9 cellular contexts compared by ENCODE assay signal in the genomic region with DNA sequence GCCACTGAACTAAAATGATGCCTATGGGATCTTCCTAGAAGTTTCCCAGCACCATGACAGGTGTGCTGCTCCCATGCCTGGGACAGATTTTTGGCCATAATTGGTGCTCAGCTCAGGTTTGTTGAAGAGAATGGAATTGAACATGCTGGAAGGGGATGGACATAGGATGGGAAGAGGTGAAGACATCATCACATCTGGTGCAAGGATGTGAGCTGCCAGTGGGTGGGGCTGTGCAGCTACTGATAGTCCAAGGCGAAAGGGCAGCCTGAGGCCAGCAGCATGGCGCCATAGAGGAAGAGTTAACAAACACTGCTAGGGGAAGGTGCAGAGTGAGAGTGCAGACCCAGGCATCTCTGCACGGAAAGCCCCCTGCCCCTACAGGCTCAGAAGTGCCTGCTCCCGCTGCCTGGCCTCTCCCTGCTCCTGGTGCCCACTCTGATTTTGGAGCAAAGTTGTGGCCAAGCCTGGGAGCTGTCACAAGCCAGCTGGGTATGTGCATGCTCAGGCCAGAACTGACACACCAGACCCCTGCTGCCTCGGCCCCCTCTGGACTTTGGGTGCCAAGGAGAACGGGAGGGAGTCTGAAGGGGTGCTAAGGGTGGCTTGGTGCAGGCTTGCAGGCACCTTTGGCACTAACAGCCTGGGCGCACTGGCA.
DNase-seq lines count a peak whose midpoint lies in the region; ATAC-seq, FAIRE-seq and TF ChIP-seq lines count a peak whose summit lies in the region.
"Had no signal": no experiment of that assay in that cellular context is flagged by ENCODE, and none has a peak within 500 bp of the region (broad histone marks: within the 10 kb centered on the region; RNA-seq: fewer than 3 reads in every experiment).

No MANE protein-coding gene starts in this region.

- H3K9ac ChIP-seq in GM12878 (ENCODE audit: control insufficient read depth, insufficient read depth, low read length): no peak overlapping the region

- peak; percentile 80 for ATAC-seq in GM12878

- H2AFZ ChIP-seq in GM12878 (ENCODE audit: control insufficient read depth, low read depth, low read length): no peak overlapping the region

- no peak overlapping the region for H3K4me2 ChIP-seq in GM12878 (ENCODE audit: control insufficient read depth, insufficient read depth)

- in situ Hi-C loops in GM12878 (cut with MboI): no loop called here

- H4K20me1 ChIP-seq in GM12878 (ENCODE audit: control insufficient read depth, insufficient read depth): no peaks in the 10 kb centered on the region

- RAD21 ChIA-PET in GM12878 (lab: Charles Lee; ENCODE audit: unreplicated experiment): no interaction called here

- FAIRE-seq in GM12878 (lab: Jason Lieb, UNC): no peak

- 7% methylated on average over 7 of the region's 7 CpGs for WGBS in GM12878 (ENCODE audit: insufficient coverage, insufficient replicate concordance, low lambda C conversion rate, missing lambda C conversion rate)

- no peak for TF ChIP-seq EP300 in GM12878 (IDR thresholded peaks at IDR 0.05; ENCODE audit: borderline replicate concordance in 1 of 2, control insufficient read depth in 1 of 2, low read depth in 2 of 2, low read length in 2 of 2)

- no peaks in the 10 kb centered on the region for H3K9me3 ChIP-seq in GM12878 (replicated peaks; ENCODE audit: control insufficient read depth, insufficient read depth, low read length)

- TF ChIP-seq CTCF in GM12878 (IDR thresholded peaks at IDR 0.05 in 2 of 3, conservative IDR thresholded peaks at IDR 0.05 in 1 of 3; ENCODE audit: control insufficient read depth in 2 of 3, extremely low read depth in 1 of 3, insufficient read depth in 1 of 3, low read depth in 3 of 3, low read length in 3 of 3): peak; percentile 45 to 54 (median 52); a peak in 5 of 6 replicates

- DNase-seq in D341Med (ENCODE audit: low spot score) (peak; percentile 78), HCEC 1CT (peak; percentile 50), NCI-H526 (lab: John Stamatoyannopoulos, UW) (peak; percentile 20 to 88), GM12878 (ENCODE audit: low read depth, low spot score) (no peak), kidney glomerular epithelial cell (lab: John Stamatoyannopoulos, UW) (peak; percentile 26), ureter (ENCODE audit: low spot score) (peak; percentile 77), NCI-H2171 (lab: John Stamatoyannopoulos, UW) (no peak)
- no peak for DNase-seq in activated CD4-positive, alpha-beta T cell treated with anti-CD3 and anti-CD28 coated beads for 1 hour
- DNase-seq: naive B cell had no signal

- H3K27me3 ChIP-seq in GM12878 (replicated peaks in 1 of 2; ENCODE audit: control insufficient read depth in 2 of 2, insufficient read depth in 2 of 2, low read length in 1 of 2): no peaks in the 10 kb centered on the region; a peak in 1 of 4 replicates

- SMC1A ChIA-PET in GM12878 (lab: Charles Lee; ENCODE audit: uncharacterized antibody, unreplicated experiment): interaction anchor here (0.6 kb wide), 1 partner anchor 336 kb away, joined by 4 read pairs; no protein-coding TSS in a partner anchor

- H3K4me3 ChIP-seq in GM12878: no peak overlapping the region

- no peaks in the 10 kb centered on the region for H3K79me2 ChIP-seq in GM12878 (ENCODE audit: control insufficient read depth, insufficient read depth, low read length)

- POLR2A ChIA-PET in GM12878 (lab: Charles Lee): no interaction called here

- H3K36me3 ChIP-seq in GM12878 (ENCODE audit: control insufficient read depth in 2 of 2, insufficient read depth in 2 of 2, low read length in 1 of 2): no peaks in the 10 kb centered on the region

- no peaks in the 10 kb centered on the region for H3K4me1 ChIP-seq in GM12878 (ENCODE audit: control insufficient read depth, insufficient read depth, low read length)

- BruUV-seq in GM12878 (replicated peaks; lab: Mats Ljungman, UMichigan): no TSS peak

- no peak overlapping the region for H3K27ac ChIP-seq in GM12878 (ENCODE audit: control insufficient read depth, insufficient read depth)

- peak; percentile 53 for TF ChIP-seq RAD21 in GM12878 (IDR thresholded peaks at IDR 0.05; ENCODE audit: insufficient read depth, low read depth, low read length)

- intact Hi-C loops in GM12878 (cut with micrococcal nuclease; ENCODE audit: unreplicated experiment): loop anchor here (1.0 kb wide), 1 partner anchor 216 kb away; no protein-coding TSS in a partner anchor

- CTCF ChIA-PET in GM12878 (lab: Yijun Ruan, JAX): interaction anchor here (1.1 to 1.7 kb wide), 2 partner anchors 215 to 217 kb away, joined by 3 to 5 read pairs; no protein-coding TSS in a partner anchor

- TF ChIP-seq POLR2A in GM12878 (IDR thresholded peaks at IDR 0.05; ENCODE audit: low read depth, low read length): no peak

TF ChIP-seq in GM12878, 131 proteins besides CTCF, POLR2A, EP300 and RAD21 (continues in another document):
- TF ChIP-seq BACH1 (IDR thresholded peaks at IDR 0.05; ENCODE audit: borderline replicate concordance) (no peak), TCF12 (IDR thresholded peaks at IDR 0.05; ENCODE audit: low read depth, low read length) (no peak), ASH2L (IDR thresholded peaks at IDR 0.05; ENCODE audit: borderline replicate concordance, low read depth) (no peak), RCOR1 (conservative IDR thresholded peaks at IDR 0.05; ENCODE audit: low read depth, low read length) (no peak), RFX5 (IDR thresholded peaks at IDR 0.05; ENCODE audit: low read depth, low read length) (no peak), NR2F1 (conservative IDR thresholded peaks at IDR 0.05) (no peak), YY1 (IDR thresholded peaks at IDR 0.05; ENCODE audit: low read depth, low read length) (peak; percentile 54; the same call in 1 of the 2 replicates), ZSCAN29 (IDR thresholded peaks at IDR 0.05) (no peak), ATF7 (IDR thresholded peaks at IDR 0.05; ENCODE audit: low read depth) (no peak), MYB (IDR thresholded peaks at IDR 0.05; ENCODE audit: borderline replicate concordance, low read depth, low read length) (no peak), GABPA (IDR thresholded peaks at IDR 0.05; ENCODE audit: low read depth) (no peak)
- TF ChIP-seq, protein P1, sequence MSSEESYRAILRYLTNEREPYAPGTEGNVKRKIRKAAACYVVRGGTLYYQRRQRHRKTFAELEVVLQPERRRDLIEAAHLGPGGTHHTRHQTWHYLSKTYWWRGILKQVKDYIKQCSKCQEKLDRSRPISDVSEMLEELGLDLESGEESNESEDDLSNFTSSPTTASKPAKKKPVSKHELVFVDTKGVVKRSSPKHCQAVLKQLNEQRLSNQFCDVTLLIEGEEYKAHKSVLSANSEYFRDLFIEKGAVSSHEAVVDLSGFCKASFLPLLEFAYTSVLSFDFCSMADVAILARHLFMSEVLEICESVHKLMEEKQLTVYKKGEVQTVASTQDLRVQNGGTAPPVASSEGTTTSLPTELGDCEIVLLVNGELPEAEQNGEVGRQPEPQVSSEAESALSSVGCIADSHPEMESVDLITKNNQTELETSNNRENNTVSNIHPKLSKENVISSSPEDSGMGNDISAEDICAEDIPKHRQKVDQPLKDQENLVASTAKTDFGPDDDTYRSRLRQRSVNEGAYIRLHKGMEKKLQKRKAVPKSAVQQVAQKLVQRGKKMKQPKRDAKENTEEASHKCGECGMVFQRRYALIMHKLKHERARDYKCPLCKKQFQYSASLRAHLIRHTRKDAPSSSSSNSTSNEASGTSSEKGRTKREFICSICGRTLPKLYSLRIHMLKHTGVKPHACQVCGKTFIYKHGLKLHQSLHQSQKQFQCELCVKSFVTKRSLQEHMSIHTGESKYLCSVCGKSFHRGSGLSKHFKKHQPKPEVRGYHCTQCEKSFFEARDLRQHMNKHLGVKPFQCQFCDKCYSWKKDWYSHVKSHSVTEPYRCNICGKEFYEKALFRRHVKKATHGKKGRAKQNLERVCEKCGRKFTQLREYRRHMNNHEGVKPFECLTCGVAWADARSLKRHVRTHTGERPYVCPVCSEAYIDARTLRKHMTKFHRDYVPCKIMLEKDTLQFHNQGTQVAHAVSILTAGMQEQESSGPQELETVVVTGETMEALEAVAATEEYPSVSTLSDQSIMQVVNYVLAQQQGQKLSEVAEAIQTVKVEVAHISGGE (CRISPR knock-in tag; IDR thresholded peaks at IDR 0.05): no peak
- TF ChIP-seq, protein P2, sequence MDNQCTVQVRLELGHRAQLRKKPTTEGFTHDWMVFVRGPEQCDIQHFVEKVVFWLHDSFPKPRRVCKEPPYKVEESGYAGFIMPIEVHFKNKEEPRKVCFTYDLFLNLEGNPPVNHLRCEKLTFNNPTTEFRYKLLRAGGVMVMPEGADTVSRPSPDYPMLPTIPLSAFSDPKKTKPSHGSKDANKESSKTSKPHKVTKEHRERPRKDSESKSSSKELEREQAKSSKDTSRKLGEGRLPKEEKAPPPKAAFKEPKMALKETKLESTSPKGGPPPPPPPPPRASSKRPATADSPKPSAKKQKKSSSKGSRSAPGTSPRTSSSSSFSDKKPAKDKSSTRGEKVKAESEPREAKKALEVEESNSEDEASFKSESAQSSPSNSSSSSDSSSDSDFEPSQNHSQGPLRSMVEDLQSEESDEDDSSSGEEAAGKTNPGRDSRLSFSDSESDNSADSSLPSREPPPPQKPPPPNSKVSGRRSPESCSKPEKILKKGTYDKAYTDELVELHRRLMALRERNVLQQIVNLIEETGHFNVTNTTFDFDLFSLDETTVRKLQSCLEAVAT (IDR thresholded peaks at IDR 0.05): no peak
- TF ChIP-seq, protein P3, sequence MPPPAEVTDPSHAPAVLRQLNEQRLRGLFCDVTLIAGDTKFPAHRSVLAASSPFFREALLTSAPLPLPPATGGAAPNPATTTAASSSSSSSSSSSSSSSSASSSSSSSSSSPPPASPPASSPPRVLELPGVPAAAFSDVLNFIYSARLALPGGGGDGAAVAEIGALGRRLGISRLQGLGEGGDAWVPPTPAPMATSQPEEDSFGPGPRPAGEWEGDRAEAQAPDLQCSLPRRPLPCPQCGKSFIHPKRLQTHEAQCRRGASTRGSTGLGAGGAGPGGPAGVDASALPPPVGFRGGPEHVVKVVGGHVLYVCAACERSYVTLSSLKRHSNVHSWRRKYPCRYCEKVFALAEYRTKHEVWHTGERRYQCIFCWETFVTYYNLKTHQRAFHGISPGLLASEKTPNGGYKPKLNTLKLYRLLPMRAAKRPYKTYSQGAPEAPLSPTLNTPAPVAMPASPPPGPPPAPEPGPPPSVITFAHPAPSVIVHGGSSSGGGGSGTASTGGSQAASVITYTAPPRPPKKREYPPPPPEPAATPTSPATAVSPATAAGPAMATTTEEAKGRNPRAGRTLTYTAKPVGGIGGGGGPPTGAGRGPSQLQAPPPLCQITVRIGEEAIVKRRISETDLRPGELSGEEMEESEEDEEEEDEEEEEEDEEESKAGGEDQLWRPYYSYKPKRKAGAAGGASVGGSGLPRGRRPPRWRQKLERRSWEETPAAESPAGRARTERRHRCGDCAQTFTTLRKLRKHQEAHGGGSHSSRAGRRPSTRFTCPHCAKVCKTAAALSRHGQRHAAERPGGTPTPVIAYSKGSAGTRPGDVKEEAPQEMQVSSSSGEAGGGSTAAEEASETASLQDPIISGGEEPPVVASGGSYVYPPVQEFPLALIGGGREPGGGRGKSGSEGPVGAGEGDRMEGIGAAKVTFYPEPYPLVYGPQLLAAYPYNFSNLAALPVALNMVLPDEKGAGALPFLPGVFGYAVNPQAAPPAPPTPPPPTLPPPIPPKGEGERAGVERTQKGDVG (CRISPR knock-in tag; IDR thresholded peaks at IDR 0.05): no peak

Comparison
In these comparisons a context has a peak if more than half of its experiments do, and no peak if none do; other contexts are left out.
1. DNase-seq: peak in D341Med (single experiment), HCEC 1CT (single experiment), NCI-H526 (2 of 2), kidney glomerular epithelial cell (single experiment) and ureter (single experiment); none in GM12878 (single experiment), NCI-H2171 (single experiment) and activated CD4-positive, alpha-beta T cell treated with anti-CD3 and anti-CD28 coated beads for 1 hour (single experiment).